19 cellular contexts compared by ENCODE assay signal in the genomic region with DNA sequence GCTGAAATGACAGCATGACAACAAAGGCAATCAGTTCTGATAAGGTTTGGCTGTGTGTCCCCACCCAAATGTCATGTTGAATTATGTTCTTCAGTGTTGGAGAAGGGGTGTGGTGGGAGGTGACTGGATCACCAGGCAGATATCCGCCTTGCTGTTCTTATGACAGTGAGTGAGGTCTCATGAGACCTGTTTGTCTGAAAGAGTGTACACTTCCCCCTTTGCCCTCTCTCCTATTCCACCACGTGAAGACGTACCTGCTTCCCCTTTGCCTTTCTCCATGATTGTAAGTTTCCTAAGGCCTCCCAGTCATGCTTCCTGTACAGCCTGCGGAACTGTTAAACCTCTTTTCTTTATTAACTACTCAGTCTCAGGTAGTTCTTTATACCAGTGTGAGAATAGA.
"Had no signal": no experiment of that assay in that cellular context is flagged by ENCODE, and none has a peak within 500 bp of the region (broad histone marks: within the 10 kb centered on the region; RNA-seq: fewer than 3 reads in every experiment).

No MANE protein-coding gene starts in this region.

- H3K27ac ChIP-seq: RWPE1 had no signal

- DNase-seq: KBM-7, MV-4-11, NCI-H1092, NCI-H1436, NCI-H187, NCI-H2029, NCI-H2081 treated with DMSO at 0.1 percent for 48 hours, NCI-H2171, NCI-H226, NCI-H446, NCI-H510A, NCI-H524 treated with DMSO at 0.1 percent for 48 hours, NCI-H69, NCI-H774, PC-3, SHP77 had no signal

- ATAC-seq: Panc1, PC-3, SK-N-SH treated with all-trans-retinoic acid at 6 μM for 48 hours had no signal
